Comparison of ENCODE assay signal across 16 cellular contexts in the genomic region with DNA sequence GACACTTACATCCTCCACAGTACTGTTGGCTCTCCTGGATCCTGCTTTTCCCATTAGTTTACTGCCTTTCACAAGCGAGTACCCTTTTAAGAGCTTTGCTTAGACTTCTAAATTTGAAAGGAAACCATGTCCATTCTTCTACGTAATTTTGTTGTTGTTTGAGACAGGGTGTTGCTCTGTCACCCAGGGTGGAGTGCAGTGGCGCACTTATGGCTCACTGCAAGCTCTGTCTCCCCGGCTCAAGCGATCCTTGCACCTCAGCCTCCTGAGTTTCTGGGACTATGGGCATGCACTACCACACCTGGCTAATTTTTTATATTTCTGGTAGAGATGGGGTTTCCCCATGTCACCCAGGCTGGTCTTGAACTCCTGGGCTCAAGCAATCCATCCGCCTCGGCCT. TPM values are rescaled to one million over a fixed set of nuclear protein-coding genes. Genes with fewer than 3 reads are reported as not detected.
DNase-seq lines count a peak whose midpoint lies in the region; ATAC-seq and TF ChIP-seq lines count a peak whose summit lies in the region.
"Not testable (repeated sequence)": the region's sequence is repeated elsewhere in the genome, so short reads cannot be mapped to it uniquely, and the experiment has no call there.
"Had no signal": no experiment of that assay in that cellular context is flagged by ENCODE, and none has a peak within 500 bp of the region (broad histone marks: within the 10 kb centered on the region; RNA-seq: fewer than 3 reads in every experiment).

No MANE protein-coding gene starts in this region.

- not testable (repeated sequence) for TF ChIP-seq CTCF in PC-9 (conservative IDR thresholded peaks at IDR 0.05); chondrocyte (IDR thresholded peaks at IDR 0.05); foreskin fibroblast (IDR thresholded peaks at IDR 0.05; ENCODE audit: low read depth, low read length); uterus (IDR thresholded peaks at IDR 0.05)

- DNase-seq in CD8-positive, alpha-beta memory T cell: peak in 1 of 5 donors; percentile 17
- not testable (repeated sequence) for DNase-seq in PC-9; chondrocyte (ENCODE audit: low spot score); foreskin fibroblast; mesenchymal stem cell; uterus

- H3K18ac ChIP-seq in mesenchymal stem cell (ENCODE audit: low read depth in 1 of 2, low read length in 2 of 2): not testable (repeated sequence)

- TF ChIP-seq POLR2A in uterus (IDR thresholded peaks at IDR 0.05): not testable (repeated sequence)

- H3K4me3 ChIP-seq in CD8-positive, alpha-beta memory T cell (ENCODE audit: low read length); PC-9; uterus: not testable (repeated sequence)
- H3K4me3 ChIP-seq in foreskin fibroblast (ENCODE audit: low read depth in 1 of 2, low read length in 2 of 2): peak overlapping the region; percentile 12 to 31
- peak overlapping the region in 1 of 2 experiments; percentile 61 for H3K4me3 ChIP-seq in mesenchymal stem cell (ENCODE audit: insufficient read depth in 1 of 2, low read depth in 1 of 2, low read length in 2 of 2)
- peak overlapping the region; percentile 39 for H3K4me3 ChIP-seq in skeletal muscle satellite cell (ENCODE audit: low read length)

- H2AFZ ChIP-seq in PC-9; mesenchymal stem cell (ENCODE audit: low read depth, low read length): not testable (repeated sequence)

- not testable (repeated sequence) for H3K4ac ChIP-seq in mesenchymal stem cell (ENCODE audit: low read depth in 1 of 2, low read length in 2 of 2)

- H4K8ac ChIP-seq in mesenchymal stem cell (ENCODE audit: low read length): not testable (repeated sequence)

- not testable (repeated sequence) for H3K27me3 Mint-ChIP-seq in CD8-positive, alpha-beta memory T cell; activated T-helper 17 cell treated with anti-CD3 and anti-CD28 coated beads, Interleukin-2, amount 50 U/mL, for 72 hours; chondrocyte (ENCODE audit: low read depth)

- 90% methylated on average over 5 of the region's 7 CpGs for WGBS in mesenchymal stem cell

- peak overlapping the region; percentile 75 for H3K9ac ChIP-seq in mesenchymal stem cell (ENCODE audit: low read length)
- not testable (repeated sequence) for H3K9ac ChIP-seq in skeletal muscle satellite cell (ENCODE audit: low read depth, low read length)

- not testable (repeated sequence) for H3K23ac ChIP-seq in mesenchymal stem cell (ENCODE audit: low read length in 2 of 2)

- not testable (repeated sequence) for H3K36me3 ChIP-seq in CD8-positive, alpha-beta memory T cell (ENCODE audit: insufficient read depth, low read length); PC-9 (ENCODE audit: low read depth); mesenchymal stem cell (ENCODE audit: control insufficient read depth in 1 of 2, insufficient read depth in 2 of 2, low read depth in 1 of 2, low read length in 2 of 2); skeletal muscle satellite cell (ENCODE audit: insufficient read depth, low read length); uterus

- H2BK120ac ChIP-seq in mesenchymal stem cell (ENCODE audit: low read depth, low read length): not testable (repeated sequence)

- H3K79me2 ChIP-seq in PC-9 (ENCODE audit: low read depth): not testable (repeated sequence)

- BruUV-seq in PC-9 (replicated peaks; lab: Mats Ljungman, UMichigan): not testable (repeated sequence)

- H3K27me3 ChIP-seq in CD8-positive, alpha-beta memory T cell (ENCODE audit: insufficient read depth, low read length, poor library complexity, severe bottlenecking); PC-9 (ENCODE audit: insufficient read depth, low read depth); mesenchymal stem cell (ENCODE audit: control insufficient read depth in 1 of 2, insufficient read depth in 1 of 2, low read length in 2 of 2); skeletal muscle satellite cell (ENCODE audit: control insufficient read depth, insufficient read depth, low read length); uterus: not testable (repeated sequence)

- intact Hi-C loops in PC-9 (cut with micrococcal nuclease; ENCODE audit: unreplicated experiment); uterus (cut with DNase I; ENCODE audit: low total_unique reads): not testable (repeated sequence)

- POLR2A ChIA-PET in CD8-positive, alpha-beta memory T cell (lab: Charles Lee); PC-9 (lab: Charles Lee; ENCODE audit: unreplicated experiment): not testable (repeated sequence)

- H3K14ac ChIP-seq in mesenchymal stem cell (ENCODE audit: low read length in 2 of 2): not testable (repeated sequence)

- not testable (repeated sequence) for H3F3A ChIP-seq in PC-9 (ENCODE audit: insufficient read depth, low read depth)

- H4K20me1 ChIP-seq in PC-9 (ENCODE audit: insufficient read depth): not testable (repeated sequence)

- not testable (repeated sequence) for H3K36me3 Mint-ChIP-seq in CD8-positive, alpha-beta memory T cell; activated T-helper 17 cell treated with anti-CD3 and anti-CD28 coated beads, Interleukin-2, amount 50 U/mL, for 72 hours (ENCODE audit: low read depth); chondrocyte (ENCODE audit: low read depth)

- H3K4me3 Mint-ChIP-seq in CD8-positive, alpha-beta memory T cell: peak overlapping the region in 5 of 7 donors; percentile 3 to 55 (median 37)
- H3K4me3 Mint-ChIP-seq in activated T-helper 17 cell treated with anti-CD3 and anti-CD28 coated beads, Interleukin-2, amount 50 U/mL, for 72 hours: peak overlapping the region; percentile 51
- H3K4me3 Mint-ChIP-seq in chondrocyte (ENCODE audit: unreplicated experiment): peak overlapping the region; percentile 41

- H3K9me3 ChIP-seq in CD8-positive, alpha-beta memory T cell (ENCODE audit: low read length); PC-9 (ENCODE audit: insufficient read depth, low read depth); mesenchymal stem cell (ENCODE audit: control insufficient read depth, low read length); skeletal muscle satellite cell (replicated peaks; ENCODE audit: low read length); uterus: not testable (repeated sequence)

- not testable (repeated sequence) for H4K91ac ChIP-seq in mesenchymal stem cell (ENCODE audit: low read length)

- not testable (repeated sequence) for H3K79me1 ChIP-seq in mesenchymal stem cell (replicated peaks; ENCODE audit: low read length, poor library complexity, severe bottlenecking)

- peak overlapping the region; percentile 68 for H3K4me2 ChIP-seq in PC-9
- H3K4me2 ChIP-seq in mesenchymal stem cell (ENCODE audit: low read length, poor library complexity, severe bottlenecking): not testable (repeated sequence)
- H3K4me2 ChIP-seq in skeletal muscle satellite cell (ENCODE audit: low read length): peak overlapping the region; percentile 58

- H3K27ac Mint-ChIP-seq in CD8-positive, alpha-beta memory T cell: peak overlapping the region in 1 of 8 donors; percentile 71
- H3K27ac Mint-ChIP-seq in activated T-helper 17 cell treated with anti-CD3 and anti-CD28 coated beads, Interleukin-2, amount 50 U/mL, for 72 hours: not testable (repeated sequence)
- peak overlapping the region; percentile 17 for H3K27ac Mint-ChIP-seq in chondrocyte (ENCODE audit: unreplicated experiment)

- not testable (repeated sequence) for H3K9me3 Mint-ChIP-seq in CD8-positive, alpha-beta memory T cell; activated T-helper 17 cell treated with anti-CD3 and anti-CD28 coated beads, Interleukin-2, amount 50 U/mL, for 72 hours; chondrocyte (ENCODE audit: low read depth)

- not testable (repeated sequence) for H3K9me2 ChIP-seq in PC-9 (ENCODE audit: insufficient read depth)

- H3K4me1 Mint-ChIP-seq in CD8-positive, alpha-beta memory T cell: peaks cover 3 to 12% (median 10%) of the 10 kb centered on the region in 3 donors
- not testable (repeated sequence) for H3K4me1 Mint-ChIP-seq in activated T-helper 17 cell treated with anti-CD3 and anti-CD28 coated beads, Interleukin-2, amount 50 U/mL, for 72 hours; chondrocyte (ENCODE audit: low read depth)

- H2BK12ac ChIP-seq in mesenchymal stem cell (ENCODE audit: low read length in 2 of 2): not testable (repeated sequence)

- H2BK5ac ChIP-seq in mesenchymal stem cell (ENCODE audit: low read depth, low read length, poor library complexity, severe bottlenecking): not testable (repeated sequence)

- CTCF ChIA-PET in CD8-positive, alpha-beta memory T cell (lab: Charles Lee); PC-9 (lab: Charles Lee): not testable (repeated sequence)

- H2AK5ac ChIP-seq in mesenchymal stem cell (ENCODE audit: low read length, severe bottlenecking): not testable (repeated sequence)

- H2BK15ac ChIP-seq in mesenchymal stem cell (ENCODE audit: low read depth, poor library complexity, severe bottlenecking): not testable (repeated sequence)

- not testable (repeated sequence) for H3K4me1 ChIP-seq in CD8-positive, alpha-beta memory T cell (ENCODE audit: insufficient read depth, low read length); PC-9 (replicated peaks; ENCODE audit: insufficient read depth); mesenchymal stem cell (ENCODE audit: control insufficient read depth, insufficient read depth, low read depth, low read length); skeletal muscle satellite cell (ENCODE audit: control insufficient read depth, insufficient read depth, low read length); uterus

- not testable (repeated sequence) for H3K27ac ChIP-seq in CD8-positive, alpha-beta memory T cell (ENCODE audit: low read depth, low read length); PC-9; mesenchymal stem cell (ENCODE audit: low read length, poor library complexity, severe bottlenecking)
- peak overlapping the region; percentile 33 to 47 for H3K27ac ChIP-seq in uterus

- ATAC-seq in activated T-helper 17 cell treated with anti-CD3 and anti-CD28 coated beads, Interleukin-2, amount 50 U/mL, for 72 hours (replicated peaks): peak; percentile 26

RNA-seq across cellular contexts. Expression of a gene that starts 24.8 kb away (rescaled TPM):
- total RNA-seq in CD8-positive, alpha-beta memory T cell: 1 to 10 TPM; 3.6 to 4.5 TPM
- polyA plus RNA-seq in CD8-positive, alpha-beta memory T cell: 10.2 TPM
- not detected in 2 replicates for total RNA-seq in PC-9 (2021)
- under 1 TPM in 1 of 2 donors, not detected in 1; 0.15 TPM for total RNA-seq in activated T-helper 17 cell treated with anti-CD3 and anti-CD28 coated beads, Interleukin-2, amount 50 U/mL, for 72 hours
- not detected in 3 replicates for total RNA-seq in chondrocyte
- polyA plus RNA-seq in mesenchymal stem cell (2013, experiment 1 of 2): not detected
- not detected for polyA plus RNA-seq in mesenchymal stem cell (2013, experiment 2 of 2)
- not detected in 2 replicates for total RNA-seq in skeletal muscle satellite cell (2012; rRNA removed)
- under 1 TPM in 1 of 4 donors, not detected in 3; 0.07 TPM for total RNA-seq in uterus
- total RNA-seq: activated T-helper 2 cell treated with anti-CD3 and anti-CD28 coated beads, Interferon-gamma antibody, Interleukin-2, Interleukin-4, amounts not matched to agents 10 μg/mL and 5 μg/mL and 100 μg/mL, durations not matched to agents 14 hours and 24 hours and 36 hours; endodermal cell; H4; mesenteric fat pad; right atrium auricular region had no signal
- polyA plus RNA-seq: ovary, SK-N-SH had no signal

RNA-seq across cellular contexts. Expression of a gene that starts 43.7 kb away (rescaled TPM):
- under 1 TPM; 0.04 to 0.18 TPM for total RNA-seq in CD8-positive, alpha-beta memory T cell
- 0.12 TPM for polyA plus RNA-seq in CD8-positive, alpha-beta memory T cell
- total RNA-seq in PC-9 (2021) (0.09 TPM in 1 of 2 replicates, not detected in the other), chondrocyte (0.07 to 0.10 TPM in 2 of 3 replicates, not detected in the other), uterus (1 to 10 TPM in 1 of 4 donors, under 1 TPM in 1, not detected in 2; under 0.01 to 1.5 TPM)
- under 1 TPM; 0.26 to 0.35 TPM for total RNA-seq in activated T-helper 17 cell treated with anti-CD3 and anti-CD28 coated beads, Interleukin-2, amount 50 U/mL, for 72 hours
- polyA plus RNA-seq in mesenchymal stem cell (2013, experiment 1 of 2): 0.10 TPM
- 0.05 TPM for polyA plus RNA-seq in mesenchymal stem cell (2013, experiment 2 of 2)
- total RNA-seq in skeletal muscle satellite cell (2012; rRNA removed): under 0.01 and 0.22 TPM in 2 replicates
- total RNA-seq: activated CD8-positive, alpha-beta memory T cell treated with anti-CD3 and anti-CD28 coated beads, Interleukin-2, amount 10 ng/mL, durations not matched to agents 7 days and 5 days; H4 had no signal
